10 cellular contexts compared by ENCODE assay signal in the genomic region with DNA sequence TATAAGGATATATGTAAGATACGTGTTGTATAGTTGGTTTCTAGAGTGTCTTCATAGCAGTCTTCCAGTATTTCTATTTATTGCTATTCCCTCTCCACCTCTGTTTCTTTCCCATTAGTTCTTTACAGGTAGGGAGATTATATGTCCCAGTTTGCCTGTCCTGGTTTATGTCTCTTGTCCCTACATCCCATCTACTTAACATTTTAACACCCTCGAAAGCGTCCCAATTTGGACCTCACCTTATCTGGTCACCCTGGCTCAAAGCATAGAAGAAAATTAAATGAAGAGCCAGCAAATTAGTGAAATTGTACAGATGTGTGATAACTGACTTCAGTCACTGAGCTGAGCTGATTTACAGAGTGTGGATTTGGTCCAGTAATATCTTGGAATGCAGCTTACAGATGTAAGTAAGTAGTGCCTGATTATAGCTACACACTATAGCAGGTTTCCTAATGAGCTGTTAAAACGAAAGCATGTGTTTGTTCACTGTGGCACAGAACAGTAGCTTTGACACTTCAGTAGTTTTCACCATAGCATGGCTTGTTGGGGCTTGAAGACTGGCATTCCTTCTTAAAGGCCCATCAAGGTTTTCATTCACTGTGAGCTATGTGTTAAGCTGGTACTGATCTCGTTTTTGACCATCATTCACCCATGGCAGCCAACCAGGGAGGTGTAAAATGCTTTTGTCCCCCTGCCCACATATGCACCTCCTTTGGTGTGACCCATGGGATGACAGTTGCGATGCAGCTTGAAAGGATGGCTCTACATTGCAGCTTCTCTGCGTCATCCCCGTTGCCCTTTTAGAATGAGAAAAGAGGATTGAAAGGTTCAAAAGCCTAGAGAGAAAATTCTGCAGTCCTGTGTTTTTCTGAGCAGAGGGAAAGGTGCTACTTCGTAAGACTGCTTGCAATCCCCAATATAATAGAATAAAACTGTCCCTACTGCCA.
A peak's percentile ranks its signal among the peaks of the same experiment; 100 is the strongest.
DNase-seq lines count a peak whose midpoint lies in the region; ATAC-seq, FAIRE-seq and TF ChIP-seq lines count a peak whose summit lies in the region.
"Had no signal": no experiment of that assay in that cellular context is flagged by ENCODE, and none has a peak within 500 bp of the region (broad histone marks: within the 10 kb centered on the region; RNA-seq: fewer than 3 reads in every experiment).

No MANE protein-coding gene starts in this region.

- DNase-seq in stimulated activated naive CD8-positive, alpha-beta T cell treated with anti-CD3 and anti-CD28 coated beads, Interleukin-15, Interleukin-2, amounts not matched to agents 100 U/mL and 50 U/mL, for 24 hours = no peak
- DNase-seq in bronchial epithelial cell (ENCODE audit: low read depth) (peak; percentile 82), kidney glomerular epithelial cell (lab: John Stamatoyannopoulos, UW) (peak; percentile 36), NCI-H1092 (lab: John Stamatoyannopoulos, UW) (no peak), mesothelial cell of epicardium (ENCODE audit: low spot score in 2 of 2, unreplicated experiment in 2 of 2) (no peak)
- DNase-seq: NCI-H2081 treated with DMSO at 0.1 percent for 48 hours, sigmoid colon had no signal

- no peaks in the 10 kb centered on the region for H3K36me3 ChIP-seq in bronchial epithelial cell (ENCODE audit: control insufficient read depth, insufficient read depth, low read length)
- H3K36me3 ChIP-seq: sigmoid colon had no signal

- no peaks in the 10 kb centered on the region for H3K27me3 Mint-ChIP-seq in stimulated activated naive CD8-positive, alpha-beta T cell treated with anti-CD3 and anti-CD28 coated beads, Interleukin-15, Interleukin-2, amounts not matched to agents 100 ng/mL and 50 ng/mL, for 24 hours
- no peaks in the 10 kb centered on the region for H3K27me3 Mint-ChIP-seq in mesothelial cell of epicardium (ENCODE audit: low read depth)

- peaks cover 43% of the 10 kb centered on the region for H3K4me1 Mint-ChIP-seq in stimulated activated naive CD8-positive, alpha-beta T cell treated with anti-CD3 and anti-CD28 coated beads, Interleukin-15, Interleukin-2, amounts not matched to agents 100 ng/mL and 50 ng/mL, for 24 hours (ENCODE audit: low read depth)
- H3K4me1 Mint-ChIP-seq in mesothelial cell of epicardium = peaks cover 22% of the 10 kb centered on the region

- ATAC-seq in stimulated activated naive CD8-positive, alpha-beta T cell treated with anti-CD3 and anti-CD28 coated beads, Interleukin-15, Interleukin-2, amounts not matched to agents 100 U/mL and 50 U/mL, for 24 hours = no peak
- ATAC-seq in HG03139 (IDR thresholded peaks at IDR 0.05; ENCODE audit: unreplicated experiment) = no peak
- no peak for ATAC-seq in GM21723 (IDR thresholded peaks at IDR 0.05; ENCODE audit: unreplicated experiment)

- H3K36me3 Mint-ChIP-seq in stimulated activated naive CD8-positive, alpha-beta T cell treated with anti-CD3 and anti-CD28 coated beads, Interleukin-15, Interleukin-2, amounts not matched to agents 100 ng/mL and 50 ng/mL, for 24 hours (ENCODE audit: low read depth) = no peaks in the 10 kb centered on the region
- H3K36me3 Mint-ChIP-seq in mesothelial cell of epicardium = no peaks in the 10 kb centered on the region

- H3K9me3 Mint-ChIP-seq in stimulated activated naive CD8-positive, alpha-beta T cell treated with anti-CD3 and anti-CD28 coated beads, Interleukin-15, Interleukin-2, amounts not matched to agents 100 ng/mL and 50 ng/mL, for 24 hours = no peaks in the 10 kb centered on the region
- no peaks in the 10 kb centered on the region for H3K9me3 Mint-ChIP-seq in mesothelial cell of epicardium

- FAIRE-seq in bronchial epithelial cell (lab: Jason Lieb, UNC) = no peak

- H3K4me3 ChIP-seq in bronchial epithelial cell (ENCODE audit: low read depth, low read length) = no peak overlapping the region
- H3K4me3 ChIP-seq: sigmoid colon had no signal

- no peak for TF ChIP-seq CTCF in bronchial epithelial cell (IDR thresholded peaks at IDR 0.05; ENCODE audit: insufficient read depth, low read length, severe bottlenecking)
- no peak for TF ChIP-seq CTCF in mesothelial cell of epicardium (IDR thresholded peaks at IDR 0.05; ENCODE audit: unreplicated experiment)

- peak overlapping the region; percentile 75 for H3K4me3 Mint-ChIP-seq in stimulated activated naive CD8-positive, alpha-beta T cell treated with anti-CD3 and anti-CD28 coated beads, Interleukin-15, Interleukin-2, amounts not matched to agents 100 ng/mL and 50 ng/mL, for 24 hours
- no peak overlapping the region for H3K4me3 Mint-ChIP-seq in mesothelial cell of epicardium

- H3K27me3 ChIP-seq in bronchial epithelial cell (ENCODE audit: control insufficient read depth, insufficient read depth, low read length) = no peaks in the 10 kb centered on the region
- H3K27me3 ChIP-seq: sigmoid colon had no signal

- H3K27ac Mint-ChIP-seq in stimulated activated naive CD8-positive, alpha-beta T cell treated with anti-CD3 and anti-CD28 coated beads, Interleukin-15, Interleukin-2, amounts not matched to agents 100 ng/mL and 50 ng/mL, for 24 hours = no peak overlapping the region
- no peak overlapping the region for H3K27ac Mint-ChIP-seq in mesothelial cell of epicardium

Comparison
In these comparisons a context has a peak if more than half of its experiments do, and no peak if none do; other contexts are left out.
1. DNase-seq: peak in bronchial epithelial cell (single experiment) and kidney glomerular epithelial cell (single experiment); none in stimulated activated naive CD8-positive, alpha-beta T cell treated with anti-CD3 and anti-CD28 coated beads, Interleukin-15, Interleukin-2, amounts not matched to agents 100 U/mL and 50 U/mL, for 24 hours (single experiment), NCI-H1092 (single experiment) and mesothelial cell of epicardium (0 of 2).